ENCODE assay signal across 1 cellular context in genomic region chr4:186554485-186554884, GRCh38.
A peak's percentile ranks its signal among the peaks of the same experiment; 100 is the strongest.
TF ChIP-seq lines count a peak whose summit lies in the region.

No MANE protein-coding gene starts in this region.

TF ChIP-seq in HepG2, 621 proteins besides CTCF, POLR2A, EP300 and RAD21 (continued from another document):
- TF ChIP-seq HNF4G (IDR thresholded peaks at IDR 0.05; ENCODE audit: borderline replicate concordance, low read depth, low read length): no peak
- no peak for TF ChIP-seq HNF4G (CRISPR knock-in tag; IDR thresholded peaks at IDR 0.05; ENCODE audit: borderline replicate concordance, low read depth)
- no peak for TF ChIP-seq ATM (IDR thresholded peaks at IDR 0.05; ENCODE audit: borderline replicate concordance)
- TF ChIP-seq HDAC2 (CRISPR knock-in tag; IDR thresholded peaks at IDR 0.05): no peak
- no peak for TF ChIP-seq ZNF790 (CRISPR knock-in tag; IDR thresholded peaks at IDR 0.05; ENCODE audit: borderline replicate concordance)
- no peak for TF ChIP-seq HOXA9 (CRISPR knock-in tag; IDR thresholded peaks at IDR 0.05; ENCODE audit: borderline replicate concordance)
- TF ChIP-seq CBX2 (IDR thresholded peaks at IDR 0.05; ENCODE audit: low read depth, low read length): no peak
- 0 out of 2 replicates have a peak, but pooled peaks have one; percentile 20 for TF ChIP-seq CBX2 (CRISPR knock-in tag; IDR thresholded peaks at IDR 0.05; ENCODE audit: low read depth)
- TF ChIP-seq THYN1 (CRISPR knock-in tag; IDR thresholded peaks at IDR 0.05; ENCODE audit: borderline replicate concordance, low read depth): no peak
- TF ChIP-seq ARID4A (CRISPR knock-in tag; IDR thresholded peaks at IDR 0.05; ENCODE audit: borderline replicate concordance): no peak
- no peak for TF ChIP-seq ZNF510 (CRISPR knock-in tag; IDR thresholded peaks at IDR 0.05; ENCODE audit: low read depth)
- TF ChIP-seq FOXA1 (IDR thresholded peaks at IDR 0.05): no peak
- peak; percentile 52 for TF ChIP-seq FOXA1 (CRISPR knock-in tag; IDR thresholded peaks at IDR 0.05)
- TF ChIP-seq KAT8 (CRISPR knock-in tag; IDR thresholded peaks at IDR 0.05): no peak
- TF ChIP-seq SALL2 (CRISPR knock-in tag; IDR thresholded peaks at IDR 0.05): no peak
- TF ChIP-seq MYC (CRISPR knock-in tag; IDR thresholded peaks at IDR 0.05; ENCODE audit: borderline replicate concordance): no peak
- TF ChIP-seq FOXP1 (IDR thresholded peaks at IDR 0.05): no peak
- 0 out of 2 replicates have a peak, but pooled peaks have one; percentile 39 for TF ChIP-seq FOXP1 (CRISPR knock-in tag; IDR thresholded peaks at IDR 0.05)
- TF ChIP-seq ZFP37 (CRISPR knock-in tag; IDR thresholded peaks at IDR 0.05; ENCODE audit: borderline replicate concordance): no peak
- no peak for TF ChIP-seq ZNF33A (CRISPR knock-in tag; IDR thresholded peaks at IDR 0.05; ENCODE audit: borderline replicate concordance)
- TF ChIP-seq ZNF839 (CRISPR knock-in tag; IDR thresholded peaks at IDR 0.05; ENCODE audit: borderline replicate concordance): no peak
- TF ChIP-seq TBX2 (CRISPR knock-in tag; IDR thresholded peaks at IDR 0.05; ENCODE audit: borderline replicate concordance): peak; percentile 20; the same call in 1 of the 2 replicates
- TF ChIP-seq ZFP36 (IDR thresholded peaks at IDR 0.05; ENCODE audit: borderline replicate concordance, low read depth, low read length, partially characterized antibody): no peak
- no peak for TF ChIP-seq ZNF512 (CRISPR knock-in tag; IDR thresholded peaks at IDR 0.05)
- no peak for TF ChIP-seq DPF2 (CRISPR knock-in tag; IDR thresholded peaks at IDR 0.05; ENCODE audit: borderline replicate concordance, low read depth)
- TF ChIP-seq ZBTB46 (CRISPR knock-in tag; IDR thresholded peaks at IDR 0.05; ENCODE audit: borderline replicate concordance): no peak
- no peak for TF ChIP-seq MTA3 (CRISPR knock-in tag; IDR thresholded peaks at IDR 0.05)
- TF ChIP-seq ZSCAN20 (CRISPR knock-in tag; IDR thresholded peaks at IDR 0.05; ENCODE audit: borderline replicate concordance): no peak
- no peak for TF ChIP-seq PLRG1 (conservative IDR thresholded peaks at IDR 0.05)
- no peak for TF ChIP-seq CERS6 (CRISPR knock-in tag; IDR thresholded peaks at IDR 0.05)
- no peak for TF ChIP-seq ZNF766 (CRISPR knock-in tag; IDR thresholded peaks at IDR 0.05; ENCODE audit: borderline replicate concordance)
- TF ChIP-seq KMT2B (CRISPR knock-in tag; IDR thresholded peaks at IDR 0.05): no peak
- TF ChIP-seq ZNF629 (CRISPR knock-in tag; conservative IDR thresholded peaks at IDR 0.05): no peak
- TF ChIP-seq IKZF1 (IDR thresholded peaks at IDR 0.05): no peak
- TF ChIP-seq ZNF484 (CRISPR knock-in tag; IDR thresholded peaks at IDR 0.05; ENCODE audit: borderline replicate concordance, low read depth): no peak
- no peak for TF ChIP-seq RNF219 (CRISPR knock-in tag; IDR thresholded peaks at IDR 0.05)
- TF ChIP-seq ZNF598 (CRISPR knock-in tag; IDR thresholded peaks at IDR 0.05; ENCODE audit: borderline replicate concordance): no peak
- no peak for TF ChIP-seq PCBP2 (optimal IDR thresholded peaks at IDR 0.05; ENCODE audit: low read depth, low read length, poor library complexity, severe bottlenecking)
- no peak for TF ChIP-seq ZNF788 (CRISPR knock-in tag; IDR thresholded peaks at IDR 0.05; ENCODE audit: borderline replicate concordance)
- TF ChIP-seq TOE1 (CRISPR knock-in tag; IDR thresholded peaks at IDR 0.05): no peak
- TF ChIP-seq SOX5 (CRISPR knock-in tag; IDR thresholded peaks at IDR 0.05; ENCODE audit: borderline replicate concordance): no peak
- no peak for TF ChIP-seq ZBTB34 (CRISPR knock-in tag; IDR thresholded peaks at IDR 0.05)
- TF ChIP-seq ZNF572 (CRISPR knock-in tag; IDR thresholded peaks at IDR 0.05): no peak
- no peak for TF ChIP-seq CC2D1A (CRISPR knock-in tag; IDR thresholded peaks at IDR 0.05)
